ENCODE assay signal across 34 cellular contexts in the genomic region with DNA sequence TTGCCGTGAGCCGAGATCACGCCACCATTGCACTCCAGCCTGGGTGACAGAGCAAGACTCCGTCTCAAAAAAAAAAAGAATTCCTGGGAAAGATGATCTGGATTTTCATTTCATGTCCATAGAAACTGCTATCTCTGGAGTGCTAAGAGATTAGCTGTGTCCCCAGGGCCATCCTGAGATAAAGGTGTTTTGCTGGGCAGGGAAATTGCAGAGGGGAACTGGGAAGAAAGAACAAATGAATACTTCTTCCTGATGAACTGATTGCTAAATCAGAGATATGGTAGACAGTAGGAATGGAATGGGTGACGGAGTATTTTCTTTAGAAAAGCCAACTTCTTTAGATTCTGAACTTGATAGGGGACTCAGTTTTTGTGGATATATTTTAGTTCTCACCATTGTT.
"Had no signal": no experiment of that assay in that cellular context is flagged by ENCODE, and none has a peak within 500 bp of the region (broad histone marks: within the 10 kb centered on the region; RNA-seq: fewer than 3 reads in every experiment).

No MANE protein-coding gene starts in this region.

- H3K9ac ChIP-seq: KMS-11 had no signal

- H3K4me3 ChIP-seq: MG63 had no signal

- H3K9me3 ChIP-seq: MG63 had no signal

- H3K27me3 ChIP-seq: MG63 had no signal

- H3K27ac ChIP-seq: KMS-11 had no signal

- DNase-seq: Karpas-422, Kasumi-1, MG63, MM.1S, MV-4-11, NCI-H1048, NCI-H1092, NCI-H1092 treated with DMSO at 0.1 percent for 48 hours, NCI-H1105, NCI-H1105 treated with DMSO at 0.1 percent for 48 hours, NCI-H1417, NCI-H1417 treated with DMSO at 0.1 percent for 48 hours, NCI-H1436, NCI-H1436 treated with DMSO at 0.1 percent for 48 hours, NCI-H146, NCI-H1694, NCI-H1694 treated with DMSO at 0.1 percent for 48 hours, NCI-H187, NCI-H187 treated with DMSO at 0.1 percent for 48 hours, NCI-H1930, NCI-H2029, NCI-H2029 treated with DMSO at 0.1 percent for 48 hours, NCI-H2081, NCI-H2081 treated with DMSO at 0.1 percent for 48 hours, NCI-H2107, NCI-H2171, NCI-H2171 treated with DMSO at 0.1 percent for 48 hours, NCI-H2227 treated with DMSO at 0.1 percent for 48 hours, NCI-H226, NCI-H345, NCI-H446, NCI-H446 treated with DMSO at 0.1 percent for 48 hours, NCI-H510A had no signal

- H3K4me2 ChIP-seq: KMS-11 had no signal
